9 cellular contexts compared by ENCODE assay signal in the genomic region with DNA sequence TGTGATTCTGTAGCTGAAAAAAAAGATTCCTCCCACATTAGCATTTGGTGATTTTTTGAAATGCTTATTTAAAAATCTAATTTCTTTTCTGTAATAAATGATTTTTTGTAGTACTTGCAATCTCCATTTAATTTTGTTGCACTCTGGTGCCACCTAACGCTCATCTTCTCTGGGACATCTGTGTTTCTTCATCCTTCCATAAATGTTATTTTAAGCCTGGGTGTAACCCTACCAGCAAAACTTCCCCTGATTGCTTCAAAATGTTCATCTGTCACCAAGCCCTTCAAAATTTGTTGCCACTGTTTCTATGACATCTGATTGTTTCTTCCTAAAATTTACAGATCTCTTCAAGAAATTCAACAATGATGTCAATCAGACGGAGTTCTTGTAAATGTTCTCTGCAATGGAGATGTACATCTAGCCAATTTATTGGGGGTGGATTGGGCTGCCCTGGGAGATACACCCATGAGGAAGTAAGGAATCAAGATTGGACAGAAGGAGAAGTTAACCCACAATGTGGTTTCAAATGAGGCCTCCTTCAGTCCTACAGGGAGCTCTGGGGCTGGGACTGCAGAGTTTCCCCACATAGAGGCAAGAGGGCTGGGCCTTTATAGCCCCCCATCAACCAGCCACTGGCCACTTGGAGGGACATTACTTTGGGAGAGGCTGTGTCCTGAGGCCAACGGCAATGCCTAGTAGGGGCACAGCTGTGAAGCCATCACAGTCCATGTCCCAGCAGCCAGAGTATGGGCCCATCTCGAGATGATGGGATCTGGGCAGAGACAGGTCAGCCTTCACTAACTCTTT. TPM values are rescaled to one million over a fixed set of nuclear protein-coding genes. Genes with fewer than 3 reads are reported as not detected.
A peak's percentile ranks its signal among the peaks of the same experiment; 100 is the strongest.
DNase-seq lines count a peak whose midpoint lies in the region; ATAC-seq and TF ChIP-seq lines count a peak whose summit lies in the region.
"Had no signal": no experiment of that assay in that cellular context is flagged by ENCODE, and none has a peak within 500 bp of the region (broad histone marks: within the 10 kb centered on the region; RNA-seq: fewer than 3 reads in every experiment).

No MANE protein-coding gene starts in this region.

- no peak overlapping the region for H3K4me3 Mint-ChIP-seq in activated CD8-positive, alpha-beta memory T cell treated with anti-CD3 and anti-CD28 coated beads, Interleukin-2, amount 10 ng/mL, durations not matched to agents 7 days and 5 days

- H3K36me3 ChIP-seq in adipocyte (ENCODE audit: control insufficient read depth, insufficient read depth, low read length, severe bottlenecking) (no peaks in the 10 kb centered on the region), liver (ENCODE audit: control insufficient read depth in 4 of 4, insufficient read depth in 3 of 4, low read depth in 1 of 4, low read length in 3 of 4) (no peaks in the 10 kb centered on the region)

- H3K27me3 ChIP-seq in adipocyte (replicated peaks; ENCODE audit: control insufficient read depth, insufficient read depth, low read length) (peaks cover 26% of the 10 kb centered on the region), liver (ENCODE audit: control insufficient read depth in 4 of 4, insufficient read depth in 4 of 4, low read length in 3 of 4) (no peaks in the 10 kb centered on the region)

- no peaks in the 10 kb centered on the region for H3K27me3 Mint-ChIP-seq in activated CD8-positive, alpha-beta memory T cell treated with anti-CD3 and anti-CD28 coated beads, Interleukin-2, amount 10 ng/mL, durations not matched to agents 7 days and 5 days

- H3K4me1 ChIP-seq in adipocyte (ENCODE audit: control insufficient read depth, insufficient read depth, low read length) (no peaks in the 10 kb centered on the region), liver (ENCODE audit: control insufficient read depth in 4 of 4, insufficient read depth in 4 of 4, low read length in 3 of 4) (peaks cover 0 to 5% (median 2%) of the 10 kb centered on the region in 4 donors)

- ATAC-seq in activated CD8-positive, alpha-beta memory T cell treated with anti-CD3 and anti-CD28 coated beads, Interleukin-2, amount 10 ng/mL, durations not matched to agents 7 days and 5 days = no peak
- ATAC-seq: mucosa of descending colon had no signal

- H3K4me1 Mint-ChIP-seq in activated CD8-positive, alpha-beta memory T cell treated with anti-CD3 and anti-CD28 coated beads, Interleukin-2, amount 10 ng/mL, durations not matched to agents 7 days and 5 days = no peaks in the 10 kb centered on the region

- H3K9me3 ChIP-seq in adipocyte (ENCODE audit: control insufficient read depth, low read length) (no peaks in the 10 kb centered on the region), liver (ENCODE audit: control insufficient read depth in 4 of 4, low read length in 3 of 4) (no peaks in the 10 kb centered on the region)
- H3K9me3 ChIP-seq: mucosa of descending colon had no signal

- H3K9ac ChIP-seq in adipocyte (ENCODE audit: low read length) = no peak overlapping the region
- no peak overlapping the region for H3K9ac ChIP-seq in liver (ENCODE audit: low read depth in 1 of 2, low read length in 2 of 2)

- DNase-seq in EL = peak; percentile 22
- DNase-seq in adipocyte (ENCODE audit: low read depth) = peak; percentile 69
- no peak for DNase-seq in NCI-H1436 (lab: John Stamatoyannopoulos, UW)
- DNase-seq in GOT3 (lab: John Stamatoyannopoulos, UW) = no peak
- no peak for DNase-seq in COR-L47 (lab: John Stamatoyannopoulos, UW)
- no peak for DNase-seq in activated CD8-positive, alpha-beta memory T cell treated with anti-CD3 and anti-CD28 coated beads, Interleukin-2, amount 10 ng/mL, durations not matched to agents 7 days and 5 days

- no peaks in the 10 kb centered on the region for H3K9me3 Mint-ChIP-seq in activated CD8-positive, alpha-beta memory T cell treated with anti-CD3 and anti-CD28 coated beads, Interleukin-2, amount 10 ng/mL, durations not matched to agents 7 days and 5 days (ENCODE audit: low read depth)

- H3K4me3 ChIP-seq in adipocyte (ENCODE audit: low read length) (no peak overlapping the region), liver (ENCODE audit: low read depth in 1 of 3, low read length in 3 of 3) (no peak overlapping the region)
- H3K4me3 ChIP-seq: mucosa of descending colon had no signal

- TF ChIP-seq CTCF in LNCAP (IDR thresholded peaks at IDR 0.05) (peak; percentile 66), liver (IDR thresholded peaks at IDR 0.05; ENCODE audit: low read depth, low read length, missing input control) (peak; percentile 38)

- TF ChIP-seq RAD21 in liver (IDR thresholded peaks at IDR 0.05) = peak; percentile 59 to 67

- no peak overlapping the region for H3K27ac Mint-ChIP-seq in activated CD8-positive, alpha-beta memory T cell treated with anti-CD3 and anti-CD28 coated beads, Interleukin-2, amount 10 ng/mL, durations not matched to agents 7 days and 5 days

- CTCF ChIA-PET in activated CD8-positive, alpha-beta memory T cell treated with anti-CD3 and anti-CD28 coated beads, Interleukin-2, amount 10 ng/mL, durations not matched to agents 7 days and 5 days (lab: Charles Lee) = interaction anchor here (0.9 kb wide), 1 partner anchor 23 kb away, joined by 3 read pairs; a partner anchor contains a TSS

- no peaks in the 10 kb centered on the region for H3K36me3 Mint-ChIP-seq in activated CD8-positive, alpha-beta memory T cell treated with anti-CD3 and anti-CD28 coated beads, Interleukin-2, amount 10 ng/mL, durations not matched to agents 7 days and 5 days

- WGBS in liver = 71% methylated on average over 4 of the region's 4 CpGs

- no peak overlapping the region for H3K27ac ChIP-seq in liver (ENCODE audit: low read depth in 1 of 2, low read length in 2 of 2)

TF ChIP-seq in liver, 16 proteins besides CTCF, POLR2A, EP300 and RAD21:
- TF ChIP-seq, protein P1, sequence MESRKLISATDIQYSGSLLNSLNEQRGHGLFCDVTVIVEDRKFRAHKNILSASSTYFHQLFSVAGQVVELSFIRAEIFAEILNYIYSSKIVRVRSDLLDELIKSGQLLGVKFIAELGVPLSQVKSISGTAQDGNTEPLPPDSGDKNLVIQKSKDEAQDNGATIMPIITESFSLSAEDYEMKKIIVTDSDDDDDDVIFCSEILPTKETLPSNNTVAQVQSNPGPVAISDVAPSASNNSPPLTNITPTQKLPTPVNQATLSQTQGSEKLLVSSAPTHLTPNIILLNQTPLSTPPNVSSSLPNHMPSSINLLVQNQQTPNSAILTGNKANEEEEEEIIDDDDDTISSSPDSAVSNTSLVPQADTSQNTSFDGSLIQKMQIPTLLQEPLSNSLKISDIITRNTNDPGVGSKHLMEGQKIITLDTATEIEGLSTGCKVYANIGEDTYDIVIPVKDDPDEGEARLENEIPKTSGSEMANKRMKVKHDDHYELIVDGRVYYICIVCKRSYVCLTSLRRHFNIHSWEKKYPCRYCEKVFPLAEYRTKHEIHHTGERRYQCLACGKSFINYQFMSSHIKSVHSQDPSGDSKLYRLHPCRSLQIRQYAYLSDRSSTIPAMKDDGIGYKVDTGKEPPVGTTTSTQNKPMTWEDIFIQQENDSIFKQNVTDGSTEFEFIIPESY (IDR thresholded peaks at IDR 0.05) = no peak
- no peak for TF ChIP-seq HNF4A (conservative IDR thresholded peaks at IDR 0.05)
- no peak for TF ChIP-seq EGR1 (IDR thresholded peaks at IDR 0.05; ENCODE audit: low read depth in 2 of 2)
- TF ChIP-seq RXRA (IDR thresholded peaks at IDR 0.05) = no peak
- no peak for TF ChIP-seq HNF4G (IDR thresholded peaks at IDR 0.05)
- no peak for TF ChIP-seq JUND (IDR thresholded peaks at IDR 0.05)

RNA-seq across cellular contexts. Expression of a gene that starts 23.3 kb away (rescaled TPM):
- 1 to 10 TPM; 5.7 to 7.6 TPM for total RNA-seq in liver
- polyA plus RNA-seq in liver = 1 to 10 TPM in 1 of 2 donors, under 1 TPM in 1; 0.67 to 3.0 TPM
- total RNA-seq in activated CD8-positive, alpha-beta memory T cell treated with anti-CD3 and anti-CD28 coated beads, Interleukin-2, amount 10 ng/mL, durations not matched to agents 7 days and 5 days = not detected

Comparison
In these comparisons a context has a peak if more than half of its experiments do, and no peak if none do; other contexts are left out.
1. DNase-seq: peak in EL (single experiment) and adipocyte (single experiment); none in NCI-H1436 (single experiment), GOT3 (single experiment), COR-L47 (single experiment) and activated CD8-positive, alpha-beta memory T cell treated with anti-CD3 and anti-CD28 coated beads, Interleukin-2, amount 10 ng/mL, durations not matched to agents 7 days and 5 days (single experiment).
2. RNA of a gene that starts 23.3 kb away (total RNA-seq): 5.7 to 7.6 TPM in liver; not detected in activated CD8-positive, alpha-beta memory T cell treated with anti-CD3 and anti-CD28 coated beads, Interleukin-2, amount 10 ng/mL, durations not matched to agents 7 days and 5 days; every median in the first group is over 4 times any median in the second.